ENCODE assay signal across 21 cellular contexts in genomic region chr2:25424426-25425028, GRCh38.
"Had no signal": no experiment of that assay in that cellular context is flagged by ENCODE, and none has a peak within 500 bp of the region (broad histone marks: within the 10 kb centered on the region; RNA-seq: fewer than 3 reads in every experiment).

No MANE protein-coding gene starts in this region.

- H3K27ac Mint-ChIP-seq: activated naive CD4-positive, alpha-beta T cell treated with anti-CD3 and anti-CD28 coated beads, Interleukin-2, amount 50 U/mL, for 72 hours had no signal

- H3K9me3 ChIP-seq: esophagus muscularis mucosa, gastroesophageal sphincter, heart right ventricle, left lung, spleen, tibial nerve had no signal

- H3K4me3 Mint-ChIP-seq: activated T-cell treated with anti-CD3 and anti-CD28 coated beads, Interleukin-2, amount 50 U/mL, for 4 hours had no signal

- DNase-seq: activated CD4-positive, alpha-beta T cell treated with anti-CD3 and anti-CD28 coated beads, Interleukin-2, amount 50 U/mL, for 1 hour; activated CD4-positive, CD25-positive, alpha-beta regulatory T cell treated with anti-CD3 and anti-CD28 coated beads, Interleukin-2, amount 50 U/mL, for 72 hours; activated CD8-positive, alpha-beta memory T cell treated with anti-CD3 and anti-CD28 coated beads, Interleukin-2, amount 50 U/mL, for 4 hours; activated effector memory CD4-positive, alpha-beta T cell treated with Interleukin-2 at 50 U/mL for 16 hours; activated T-cell treated with anti-CD3 and anti-CD28 coated beads, Interleukin-2, amount 50 U/mL, for 4 hours; amniotic stem cell; dermis blood vessel endothelial cell; effector memory CD4-positive, alpha-beta T cell; heart right ventricle; left lung; mammary epithelial cell; retina; spleen; stimulated activated CD4-positive, alpha-beta T cell treated with anti-CD3 and anti-CD28 coated beads, Interleukin-4, amount 100 ng/mL, for 4 hours; stimulated activated naive CD4-positive, alpha-beta T cell treated with Interleukin-2 at 50 U/mL for 16 hours had no signal

- H3K9me3 Mint-ChIP-seq: activated naive CD4-positive, alpha-beta T cell treated with anti-CD3 and anti-CD28 coated beads, Interleukin-2, amount 50 U/mL, for 72 hours; activated T-cell treated with anti-CD3 and anti-CD28 coated beads, Interleukin-2, amount 50 U/mL, for 4 hours had no signal

- ATAC-seq: activated T-cell treated with anti-CD3 and anti-CD28 coated beads, Interleukin-2, amount 50 U/mL, for 4 hours; gastroesophageal sphincter; heart right ventricle; left lung had no signal

- FAIRE-seq: endothelial cell of umbilical vein, urothelium cell line had no signal

- H3K36me3 Mint-ChIP-seq: activated naive CD4-positive, alpha-beta T cell treated with anti-CD3 and anti-CD28 coated beads, Interleukin-2, amount 50 U/mL, for 72 hours had no signal
